In the genomic region with DNA sequence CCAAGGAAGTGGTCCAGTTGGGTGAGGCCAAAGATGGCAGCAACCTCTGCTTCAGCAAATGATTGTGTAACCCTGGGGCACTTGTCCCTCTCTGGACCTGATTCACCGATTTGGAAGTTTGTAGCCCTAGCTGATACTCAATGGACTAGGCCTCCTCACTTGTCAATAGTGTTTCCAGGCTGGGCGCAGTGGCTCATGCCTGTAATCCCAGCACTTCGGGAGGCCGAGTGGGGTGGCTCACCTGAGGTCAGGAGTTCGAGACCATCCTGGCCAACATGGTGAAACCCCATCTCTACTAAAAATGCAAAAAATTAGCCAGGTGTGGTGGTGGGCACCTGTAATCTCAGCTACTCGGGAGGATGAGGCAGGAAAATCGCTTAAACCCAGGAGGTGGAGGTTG, we compare ENCODE assay signal across 8 cellular contexts. TPM values are rescaled to one million over a fixed set of nuclear protein-coding genes. Genes with fewer than 3 reads are reported as not detected.
DNase-seq lines count a peak whose midpoint lies in the region; ATAC-seq, FAIRE-seq and TF ChIP-seq lines count a peak whose summit lies in the region.
"Not testable (repeated sequence)": the region's sequence is repeated elsewhere in the genome, so short reads cannot be mapped to it uniquely, and the experiment has no call there.
"Had no signal": no experiment of that assay in that cellular context is flagged by ENCODE, and none has a peak within 500 bp of the region (broad histone marks: within the 10 kb centered on the region; RNA-seq: fewer than 3 reads in every experiment).

No MANE protein-coding gene starts in this region.

- not testable (repeated sequence) for H3K27me3 Mint-ChIP-seq in CD8-positive, alpha-beta memory T cell; effector memory CD8-positive, alpha-beta T cell; naive thymus-derived CD4-positive, alpha-beta T cell

- TF ChIP-seq EP300 in K562 (IDR thresholded peaks at IDR 0.05; ENCODE audit: low read length) = not testable (repeated sequence)

- H3K9me3 Mint-ChIP-seq in CD8-positive, alpha-beta memory T cell = peaks cover 6 to 22% (median 17%) of the 10 kb centered on the region in 5 donors
- H3K9me3 Mint-ChIP-seq in effector memory CD8-positive, alpha-beta T cell = peaks cover 3 to 12% of the 10 kb centered on the region in 2 donors
- H3K9me3 Mint-ChIP-seq in naive thymus-derived CD4-positive, alpha-beta T cell = peaks cover 0 to 19% (median 7%) of the 10 kb centered on the region in 11 donors

- FAIRE-seq in K562 (lab: Jason Lieb, UNC); kidney (lab: Jason Lieb, UNC): not testable (repeated sequence)

- peak overlapping the region in 6 of 8 donors; percentile 27 to 84 (median 52) for H3K27ac Mint-ChIP-seq in CD8-positive, alpha-beta memory T cell
- H3K27ac Mint-ChIP-seq in effector memory CD8-positive, alpha-beta T cell = peak overlapping the region; percentile 47 to 77
- H3K27ac Mint-ChIP-seq in naive thymus-derived CD4-positive, alpha-beta T cell = peak overlapping the region in 5 of 9 donors; percentile 6 to 97 (median 84)

- not testable (repeated sequence) for TF ChIP-seq CTCF in RWPE1 (conservative IDR thresholded peaks at IDR 0.05; ENCODE audit: low read depth); K562 (IDR thresholded peaks at IDR 0.05 in 2 of 3, conservative IDR thresholded peaks at IDR 0.05 in 1 of 3; ENCODE audit: insufficient read depth in 2 of 3, low read depth in 1 of 3, low read length in 3 of 3); kidney (IDR thresholded peaks at IDR 0.05; ENCODE audit: borderline replicate concordance, extremely low read depth, insufficient read depth); neutrophil (IDR thresholded peaks at IDR 0.05)

- H3K36me3 ChIP-seq in CD8-positive, alpha-beta memory T cell (ENCODE audit: insufficient read depth, low read length); kidney (ENCODE audit: control insufficient read depth in 1 of 2, insufficient read depth in 2 of 2, low read length in 2 of 2): not testable (repeated sequence)
- H3K36me3 ChIP-seq in K562 (ENCODE audit: control insufficient read depth, insufficient read depth, low read length) = peaks cover 19% of the 10 kb centered on the region; the same call in 1 of the 3 replicates
- peaks cover 0 to 17% (median 3%) of the 10 kb centered on the region in 3 experiments for H3K36me3 ChIP-seq in naive thymus-derived CD4-positive, alpha-beta T cell (ENCODE audit: control insufficient read depth in 2 of 3, insufficient read depth in 3 of 3, low read length in 3 of 3)
- peaks cover 45% of the 10 kb centered on the region for H3K36me3 ChIP-seq in neutrophil

- intact Hi-C loops in K562 (cut with micrococcal nuclease); kidney (cut with DNase I); naive thymus-derived CD4-positive, alpha-beta T cell (cut with micrococcal nuclease): not testable (repeated sequence)

- peak overlapping the region in 1 of 7 donors; percentile 41 for H3K4me3 Mint-ChIP-seq in CD8-positive, alpha-beta memory T cell
- not testable (repeated sequence) for H3K4me3 Mint-ChIP-seq in effector memory CD8-positive, alpha-beta T cell; naive thymus-derived CD4-positive, alpha-beta T cell

- H3K79me2 ChIP-seq in K562 (ENCODE audit: control insufficient read depth, insufficient read depth, low read length) = not testable (repeated sequence)

- H2AFZ ChIP-seq in K562 (ENCODE audit: low read depth, low read length) = not testable (repeated sequence)

- H3K4me2 ChIP-seq in K562 (ENCODE audit: insufficient read depth, low read length) = not testable (repeated sequence)

- H3K9ac ChIP-seq in K562 (ENCODE audit: insufficient read depth in 1 of 2, low read depth in 2 of 2, low read length in 2 of 2) = 0 out of 4 replicates have a peak overlapping the region, but pooled peaks of 1 of the 2 experiments have one; percentile 3
- H3K9ac ChIP-seq in kidney (ENCODE audit: low read length in 2 of 2) = not testable (repeated sequence)

- H3K27me3 ChIP-seq in CD8-positive, alpha-beta memory T cell (ENCODE audit: insufficient read depth, low read length, poor library complexity, severe bottlenecking); K562 (ENCODE audit: control insufficient read depth in 2 of 2, insufficient read depth in 2 of 2, low read length in 2 of 2); naive thymus-derived CD4-positive, alpha-beta T cell (ENCODE audit: control insufficient read depth in 2 of 2, insufficient read depth in 2 of 2, low read length in 2 of 2): not testable (repeated sequence)
- peaks cover 16% of the 10 kb centered on the region for H3K27me3 ChIP-seq in neutrophil

- not testable (repeated sequence) for TF ChIP-seq POLR2A in K562 (conservative IDR thresholded peaks at IDR 0.05)

- H3K36me3 Mint-ChIP-seq in CD8-positive, alpha-beta memory T cell = peaks cover 3 to 23% (median 7%) of the 10 kb centered on the region in 3 donors
- H3K36me3 Mint-ChIP-seq in effector memory CD8-positive, alpha-beta T cell (ENCODE audit: insufficient read depth) = peaks cover 28% of the 10 kb centered on the region
- peaks cover 0 to 36% (median 0%) of the 10 kb centered on the region in 5 donors for H3K36me3 Mint-ChIP-seq in naive thymus-derived CD4-positive, alpha-beta T cell

- POLR2A ChIA-PET in CD8-positive, alpha-beta memory T cell (lab: Charles Lee) = not testable (repeated sequence)
- POLR2A ChIA-PET in RWPE1 (lab: Yijun Ruan, JAX; ENCODE audit: low non-redundant PET) = interaction anchor here (0.5 kb wide), 1 partner anchor 23 kb away, joined by 3 read pairs; no protein-coding TSS in a partner anchor
- POLR2A ChIA-PET in K562 (lab: Yijun Ruan, JAX) = interaction anchor here (0.9 to 3.9 kb wide), 3 partner anchors 13 to 17 kb away, joined by 3 to 36 read pairs (median 4); a partner anchor contains a TSS
- POLR2A ChIA-PET in naive thymus-derived CD4-positive, alpha-beta T cell (lab: Charles Lee) = interaction anchor here (0.7 to 3.6 kb wide), 4 partner anchors 10 to 273 kb away, joined by 3 to 34 read pairs (median 4); a partner anchor contains a TSS

- H3K4me1 Mint-ChIP-seq in CD8-positive, alpha-beta memory T cell = peaks cover 18 to 31% (median 21%) of the 10 kb centered on the region in 3 donors
- H3K4me1 Mint-ChIP-seq in effector memory CD8-positive, alpha-beta T cell (ENCODE audit: low read depth in 2 of 2) = peaks cover 18 to 25% of the 10 kb centered on the region in 2 donors
- peaks cover 8 to 32% (median 21%) of the 10 kb centered on the region in 7 donors for H3K4me1 Mint-ChIP-seq in naive thymus-derived CD4-positive, alpha-beta T cell

- not testable (repeated sequence) for DNase-seq in CD8-positive, alpha-beta memory T cell; RWPE1 (ENCODE audit: low spot score); K562 (ENCODE audit: extremely low read depth in 1 of 4, low spot score in 3 of 4); effector memory CD8-positive, alpha-beta T cell; naive thymus-derived CD4-positive, alpha-beta T cell
- peak; percentile 41 for DNase-seq in kidney

- not testable (repeated sequence) for H3K9me1 ChIP-seq in K562 (ENCODE audit: control insufficient read depth, insufficient read depth, low read length)

- TF ChIP-seq RAD21 in K562 (CRISPR knock-in tag; conservative IDR thresholded peaks at IDR 0.05 in 1 of 2, IDR thresholded peaks at IDR 0.05 in 1 of 2) = not testable (repeated sequence)

- not testable (repeated sequence) for BruUV-seq in K562 (replicated peaks; lab: Mats Ljungman, UMichigan)

- H3K4me3 ChIP-seq in CD8-positive, alpha-beta memory T cell (ENCODE audit: low read length); K562; kidney (ENCODE audit: low read length in 2 of 2); naive thymus-derived CD4-positive, alpha-beta T cell (ENCODE audit: low read length); neutrophil (ENCODE audit: low read depth in 1 of 2, low read length in 1 of 2): not testable (repeated sequence)

- in situ Hi-C loops in K562 (cut with MboI) = not testable (repeated sequence)

- 83% methylated on average over 7 of the region's 7 CpGs for WGBS in K562 (ENCODE audit: insufficient coverage, low coverage, missing lambda C conversion rate)

- not testable (repeated sequence) for H4K20me1 ChIP-seq in K562 (replicated peaks; ENCODE audit: control insufficient read depth, insufficient read depth, low read length)

- peaks cover 32% of the 10 kb centered on the region for H3K4me1 ChIP-seq in CD8-positive, alpha-beta memory T cell (ENCODE audit: insufficient read depth, low read length)
- H3K4me1 ChIP-seq in K562 (replicated peaks in 1 of 2; ENCODE audit: control insufficient read depth in 2 of 2, insufficient read depth in 2 of 2, low read length in 2 of 2) (peaks cover 0 to 22% of the 10 kb centered on the region in 2 experiments; a peak in 3 of 5 replicates), kidney (ENCODE audit: control insufficient read depth in 1 of 2, insufficient read depth in 1 of 2, low read depth in 1 of 2, low read length in 2 of 2) (peaks cover 0 to 10% of the 10 kb centered on the region in 2 donors), neutrophil (ENCODE audit: control insufficient read depth in 1 of 2, insufficient read depth in 1 of 2, low read depth in 1 of 2, low read length in 1 of 2) (peaks cover 31 to 33% of the 10 kb centered on the region in 2 experiments)
- peaks cover 24 to 26% of the 10 kb centered on the region in 2 donors for H3K4me1 ChIP-seq in naive thymus-derived CD4-positive, alpha-beta T cell (ENCODE audit: control insufficient read depth in 2 of 2, insufficient read depth in 2 of 2, low read length in 2 of 2)

- not testable (repeated sequence) for ATAC-seq in K562; effector memory CD8-positive, alpha-beta T cell (replicated peaks); naive thymus-derived CD4-positive, alpha-beta T cell

- H3K9me3 ChIP-seq in CD8-positive, alpha-beta memory T cell (ENCODE audit: low read length) = peaks cover 10% of the 10 kb centered on the region
- not testable (repeated sequence) for H3K9me3 ChIP-seq in K562 (replicated peaks; ENCODE audit: control insufficient read depth, insufficient read depth, low read depth, low read length); kidney (ENCODE audit: control insufficient read depth in 1 of 2, low read length in 2 of 2); neutrophil
- peaks cover 0 to 17% (median 0%) of the 10 kb centered on the region in 3 experiments for H3K9me3 ChIP-seq in naive thymus-derived CD4-positive, alpha-beta T cell (ENCODE audit: control insufficient read depth in 2 of 3, low read length in 3 of 3)

- CTCF ChIA-PET in CD8-positive, alpha-beta memory T cell (lab: Charles Lee) = interaction anchor here (5.2 kb wide), 1 partner anchor 14 kb away, joined by 35 read pairs; a partner anchor contains a TSS
- CTCF ChIA-PET in RWPE1 (lab: Yijun Ruan, JAX) = interaction anchor here (0.6 to 2.7 kb wide), 2 partner anchors 15 to 209 kb away, joined by 5 to 12 read pairs; no protein-coding TSS in a partner anchor
- CTCF ChIA-PET in K562 (lab: Yijun Ruan, JAX; ENCODE audit: low intra/inter-chr PET ratio) = not testable (repeated sequence)
- CTCF ChIA-PET in naive thymus-derived CD4-positive, alpha-beta T cell (lab: Charles Lee) = interaction anchor here (1.1 kb wide), 1 partner anchor 15 kb away, joined by 5 read pairs; no protein-coding TSS in a partner anchor

- not testable (repeated sequence) for H3K27ac ChIP-seq in CD8-positive, alpha-beta memory T cell (ENCODE audit: low read depth, low read length); K562 (ENCODE audit: extremely low read depth, low read depth, low read length); kidney (ENCODE audit: low read depth in 2 of 2, low read length in 2 of 2); naive thymus-derived CD4-positive, alpha-beta T cell (ENCODE audit: low read depth, low read length)
- H3K27ac ChIP-seq in RWPE1 = peak overlapping the region; percentile 16; the same call in 1 of the 2 replicates
- peak overlapping the region; percentile 8 for H3K27ac ChIP-seq in neutrophil

RNA-seq across cellular contexts. Expression of a gene that starts 5.8 kb away (rescaled TPM):
- 1 to 10 TPM; 2.0 to 2.3 TPM for total RNA-seq in CD8-positive, alpha-beta memory T cell
- polyA plus RNA-seq in CD8-positive, alpha-beta memory T cell = 2.9 TPM
- total RNA-seq in K562 (2011; cell fraction: chromatin; rRNA removed; ENCODE audit: low replicate concordance) = 11.2 and 20.7 TPM in 2 replicates
- 8.3 and 11.8 TPM in 2 replicates for total RNA-seq in K562 (2011; cell fraction: nucleolus; rRNA removed)
- total RNA-seq in K562 (2011; cell fraction: nucleoplasm; rRNA removed) = 11.4 and 13.4 TPM in 2 replicates
- total RNA-seq in K562 (2014; rRNA removed) (2.5 and 3.2 TPM in 2 replicates), K562 (2014; rRNA removed; fragmentation: Illumina TruSeq; extraction: Trizol) (0.80 and 1.4 TPM in 2 replicates), K562 (2015; rRNA removed; fragmentation: Illumina TruSeq; extraction: Trizol) (1.6 and 2.4 TPM in 2 replicates), K562 (2021) (3.7 and 4.9 TPM in 2 replicates), kidney (42.9 TPM)
- polyA plus RNA-seq in K562 (2011; rRNA removed) (4.3 and 6.1 TPM in 2 replicates), K562 (2014; fragmentation: Illumina TruSeq; extraction: Trizol) (1.7 and 3.1 TPM in 2 replicates), K562 (2014; fragmentation: Nextera tagmentation; extraction: Ambion mirVana) (under 1 TPM; 0.14 to 0.28 TPM), K562 (2014; rRNA removed) (4.0 and 7.1 TPM in 2 replicates), kidney (ENCODE audit: insufficient read depth, low read depth, low replicate concordance) (22.6 TPM)
- polyA plus RNA-seq in K562 (2011; cell fraction: cytosol; rRNA removed) = 3.5 and 5.2 TPM in 2 replicates
- polyA plus RNA-seq in K562 (2011; cell fraction: nucleus; rRNA removed) = 46.3 and 51.2 TPM in 2 replicates
- 5.2 and 14.4 TPM in 2 replicates for polyA plus RNA-seq in K562 (2012)
- 0.32 and 1.8 TPM in 2 replicates for polyA minus RNA-seq in K562 (2011; rRNA and poly(A)+ RNA removed)
- 1.5 TPM in 1 of 2 replicates, not detected in the other for polyA minus RNA-seq in K562 (2011; cell fraction: cytosol; rRNA and poly(A)+ RNA removed)
- polyA minus RNA-seq in K562 (2011; cell fraction: nucleus; rRNA and poly(A)+ RNA removed) = 7.0 and 9.9 TPM in 2 replicates
- 10 to 100 TPM in 4 of 5 experiments, 1 to 10 TPM in 1; 8.9 to 49.9 (median 18.5) TPM for total RNA-seq in naive thymus-derived CD4-positive, alpha-beta T cell
- 1 to 10 TPM; 1.7 to 3.1 TPM for polyA plus RNA-seq in naive thymus-derived CD4-positive, alpha-beta T cell
- total RNA-seq: Daoy had no signal

RNA-seq across cellular contexts. Expression of a gene that starts 15.7 kb away (rescaled TPM):
- total RNA-seq in CD8-positive, alpha-beta memory T cell = 100 to 1,000 TPM; 127 to 133 TPM
- 32.0 TPM for polyA plus RNA-seq in CD8-positive, alpha-beta memory T cell
- 633 and 1,544 TPM in 2 replicates for total RNA-seq in K562 (2011; cell fraction: chromatin; rRNA removed; ENCODE audit: low replicate concordance)
- total RNA-seq in K562 (2011; cell fraction: nucleolus; rRNA removed) = 797 and 878 TPM in 2 replicates
- total RNA-seq in K562 (2011; cell fraction: nucleoplasm; rRNA removed) = 564 and 599 TPM in 2 replicates
- total RNA-seq in K562 (2014; rRNA removed) (57.9 and 67.5 TPM in 2 replicates), K562 (2014; rRNA removed; fragmentation: Illumina TruSeq; extraction: Trizol) (27.9 and 31.6 TPM in 2 replicates), K562 (2015; rRNA removed; fragmentation: Illumina TruSeq; extraction: Trizol) (40.2 and 42.5 TPM in 2 replicates), K562 (2021) (113 and 120 TPM in 2 replicates), kidney (246 TPM)
- polyA plus RNA-seq in K562 (2011; rRNA removed) (39.9 and 91.5 TPM in 2 replicates), K562 (2014; fragmentation: Illumina TruSeq; extraction: Trizol) (38.4 and 56.1 TPM in 2 replicates), K562 (2014; fragmentation: Nextera tagmentation; extraction: Ambion mirVana) (1 to 10 TPM; 2.0 TPM), K562 (2014; rRNA removed) (101 and 141 TPM in 2 replicates), kidney (ENCODE audit: insufficient read depth, low read depth, low replicate concordance) (126 TPM)
- 30.2 and 49.4 TPM in 2 replicates for polyA plus RNA-seq in K562 (2011; cell fraction: cytosol; rRNA removed)
- polyA plus RNA-seq in K562 (2011; cell fraction: nucleus; rRNA removed) = 857 and 879 TPM in 2 replicates
- polyA plus RNA-seq in K562 (2012) = 81.4 and 162 TPM in 2 replicates
- polyA minus RNA-seq in K562 (2011; rRNA and poly(A)+ RNA removed) = 29.4 and 33.9 TPM in 2 replicates
- 23.8 and 30.6 TPM in 2 replicates for polyA minus RNA-seq in K562 (2011; cell fraction: cytosol; rRNA and poly(A)+ RNA removed)
- 176 and 218 TPM in 2 replicates for polyA minus RNA-seq in K562 (2011; cell fraction: nucleus; rRNA and poly(A)+ RNA removed)
- total RNA-seq in naive thymus-derived CD4-positive, alpha-beta T cell = 100 to 1,000 TPM; 298 to 557 (median 451) TPM
- polyA plus RNA-seq in naive thymus-derived CD4-positive, alpha-beta T cell = 10 to 100 TPM; 26.7 to 44.9 TPM

RNA-seq across cellular contexts. Expression of a gene that starts 16.8 kb away (rescaled TPM):
- 100 to 1,000 TPM; 102 to 110 TPM for total RNA-seq in CD8-positive, alpha-beta memory T cell
- polyA plus RNA-seq in CD8-positive, alpha-beta memory T cell = 47.8 TPM
- 37.7 and 74.6 TPM in 2 replicates for total RNA-seq in K562 (2011; cell fraction: chromatin; rRNA removed; ENCODE audit: low replicate concordance)
- 69.5 and 77.8 TPM in 2 replicates for total RNA-seq in K562 (2011; cell fraction: nucleolus; rRNA removed)
- 44.1 and 45.0 TPM in 2 replicates for total RNA-seq in K562 (2011; cell fraction: nucleoplasm; rRNA removed)
- total RNA-seq in K562 (2014; rRNA removed) (137 and 140 TPM in 2 replicates), K562 (2014; rRNA removed; fragmentation: Illumina TruSeq; extraction: Trizol) (35.6 and 50.0 TPM in 2 replicates), K562 (2015; rRNA removed; fragmentation: Illumina TruSeq; extraction: Trizol) (63.2 and 63.9 TPM in 2 replicates), K562 (2021) (104 and 112 TPM in 2 replicates), kidney (67.6 TPM)
- polyA plus RNA-seq in K562 (2011; rRNA removed) (77.1 and 77.6 TPM in 2 replicates), K562 (2014; fragmentation: Illumina TruSeq; extraction: Trizol) (43.9 and 64.1 TPM in 2 replicates), K562 (2014; fragmentation: Nextera tagmentation; extraction: Ambion mirVana) (10 to 100 TPM; 20.4 to 39.2 TPM), K562 (2014; rRNA removed) (124 and 138 TPM in 2 replicates), kidney (ENCODE audit: insufficient read depth, low read depth, low replicate concordance) (162 TPM)
- polyA plus RNA-seq in K562 (2011; cell fraction: cytosol; rRNA removed) = 125 and 225 TPM in 2 replicates
- polyA plus RNA-seq in K562 (2011; cell fraction: nucleus; rRNA removed) = 190 and 266 TPM in 2 replicates
- polyA plus RNA-seq in K562 (2012) = 85.8 and 110 TPM in 2 replicates
- 19.7 and 25.0 TPM in 2 replicates for polyA minus RNA-seq in K562 (2011; rRNA and poly(A)+ RNA removed)
- 25.5 and 34.4 TPM in 2 replicates for polyA minus RNA-seq in K562 (2011; cell fraction: cytosol; rRNA and poly(A)+ RNA removed)
- 14.5 and 15.6 TPM in 2 replicates for polyA minus RNA-seq in K562 (2011; cell fraction: nucleus; rRNA and poly(A)+ RNA removed)
- total RNA-seq in naive thymus-derived CD4-positive, alpha-beta T cell = 10 to 100 TPM; 23.4 to 84.2 (median 26.3) TPM
- 10 to 100 TPM; 30.2 to 37.5 TPM for polyA plus RNA-seq in naive thymus-derived CD4-positive, alpha-beta T cell
